28 cellular contexts compared by ENCODE assay signal in genomic region chr6:4660377-4661321, GRCh38.
DNase-seq lines count a peak whose midpoint lies in the region; ATAC-seq and TF ChIP-seq lines count a peak whose summit lies in the region.
"Had no signal": no experiment of that assay in that cellular context is flagged by ENCODE, and none has a peak within 500 bp of the region (broad histone marks: within the 10 kb centered on the region; RNA-seq: fewer than 3 reads in every experiment).

No MANE protein-coding gene starts in this region.

- H3K27me3 Mint-ChIP-seq in neural progenitor cell (ENCODE audit: insufficient read depth, low read depth) (peaks cover 6% of the 10 kb centered on the region), MCF 10A (ENCODE audit: insufficient read depth, unreplicated experiment) (no peaks in the 10 kb centered on the region)

- peaks cover 3% of the 10 kb centered on the region for H3K9me3 Mint-ChIP-seq in neural progenitor cell
- H3K9me3 Mint-ChIP-seq in MCF 10A (ENCODE audit: unreplicated experiment): no peaks in the 10 kb centered on the region
- H3K9me3 Mint-ChIP-seq: activated B cell treated with CpG ODN at 0.5 μM for 24 hours; activated T-cell treated with anti-CD3 and anti-CD28 coated beads, Interleukin-2, amount 50 U/mL, for 24 hours had no signal

- no peaks in the 10 kb centered on the region for H3K36me3 ChIP-seq in gastroesophageal sphincter
- H3K36me3 ChIP-seq in neural progenitor cell: no peaks in the 10 kb centered on the region
- H3K36me3 ChIP-seq in vagina: no peaks in the 10 kb centered on the region
- H3K36me3 ChIP-seq: colonic mucosa, HAP-1, lower lobe of right lung, pancreas, spleen had no signal

- BruUV-seq in MCF 10A (replicated peaks; lab: Mats Ljungman, UMichigan): no TSS peak

- TF ChIP-seq POLR2A in gastroesophageal sphincter (IDR thresholded peaks at IDR 0.05) (no peak), vagina (IDR thresholded peaks at IDR 0.05) (no peak)

- H3F3A ChIP-seq in neural progenitor cell (ENCODE audit: low read depth): peaks cover 11% of the 10 kb centered on the region

- DNase-seq in Right ventricle myocardium superior (peak; percentile 44), right cardiac atrium (no peak), neural progenitor cell (ENCODE audit: low spot score) (no peak), vagina (ENCODE audit: extremely low spot score in 2 of 2) (peak; percentile 58 to 81), NK-92 (lab: John Stamatoyannopoulos, UW; ENCODE audit: unreplicated experiment) (no peak), MCF 10A (ENCODE audit: unreplicated experiment) (no peak)
- DNase-seq: activated B cell treated with CpG ODN at 0.5 μM for 24 hours; activated CD4-positive, alpha-beta T cell treated with anti-CD3 and anti-CD28 coated beads, Interleukin-2, amount 50 U/mL, for 1 hour; activated effector memory CD4-positive, alpha-beta T cell treated with anti-CD3 and anti-CD28 coated beads, Interleukin-2, amount 50 U/mL, for 16 hours; activated T-cell treated with anti-CD3 and anti-CD28 coated beads, Interleukin-2, amount 50 U/mL, for 24 hours; CD4-positive, CD25-positive, alpha-beta regulatory T cell; colonic mucosa; effector memory CD4-positive, alpha-beta T cell; lower lobe of right lung; NCI-H146; NCI-H446; NCI-H748 treated with DMSO at 0.1 percent for 48 hours; pancreas; RPMI8226; spleen; stimulated activated CD4-positive, alpha-beta T cell treated with anti-CD3 and anti-CD28 coated beads, Interleukin-2, amount 100 ng/mL, for 24 hours; stimulated activated naive CD8-positive, alpha-beta T cell treated with anti-CD3 and anti-CD28 coated beads, Interleukin-15, Interleukin-2, amounts not matched to agents 100 U/mL and 50 U/mL, for 24 hours had no signal

- H3K4me3 ChIP-seq in right cardiac atrium (ENCODE audit: low read length): no peak overlapping the region
- H3K4me3 ChIP-seq in gastroesophageal sphincter: peak overlapping the region in 1 of 2 donors; percentile 21
- H3K4me3 ChIP-seq in neural progenitor cell: no peak overlapping the region
- H3K4me3 ChIP-seq in vagina: no peak overlapping the region
- H3K4me3 ChIP-seq: colonic mucosa, HAP-1, lower lobe of right lung, pancreas, spleen had no signal

- no peak overlapping the region for H3K4me2 ChIP-seq in neural progenitor cell

- no peaks in the 10 kb centered on the region for H3K79me2 ChIP-seq in neural progenitor cell (ENCODE audit: low read depth)

- CTCF ChIA-PET in MCF 10A (lab: Yijun Ruan, JAX): interaction anchor here (0.5 kb wide), 1 partner anchor 161 kb away, joined by 3 read pairs; no protein-coding TSS in a partner anchor

- H4K20me1 ChIP-seq in neural progenitor cell (ENCODE audit: low read depth): no peaks in the 10 kb centered on the region

- H2AFZ ChIP-seq in neural progenitor cell (replicated peaks): no peak overlapping the region

- peak; percentile 76 for ATAC-seq in Right ventricle myocardium superior (ENCODE audit: poor library complexity)
- ATAC-seq in right cardiac atrium: no peak
- peak; percentile 37 for ATAC-seq in gastroesophageal sphincter
- ATAC-seq in GM21825 (IDR thresholded peaks at IDR 0.05; ENCODE audit: unreplicated experiment): no peak
- ATAC-seq: lower lobe of right lung; pancreas; stimulated activated naive CD8-positive, alpha-beta T cell treated with anti-CD3 and anti-CD28 coated beads, Interleukin-15, Interleukin-2, amounts not matched to agents 100 U/mL and 50 U/mL, for 24 hours had no signal

- H3K27me3 ChIP-seq in right cardiac atrium (ENCODE audit: control insufficient read depth, insufficient read depth): no peaks in the 10 kb centered on the region
- H3K27me3 ChIP-seq in gastroesophageal sphincter: no peaks in the 10 kb centered on the region
- no peaks in the 10 kb centered on the region for H3K27me3 ChIP-seq in neural progenitor cell
- H3K27me3 ChIP-seq in vagina: no peaks in the 10 kb centered on the region
- H3K27me3 ChIP-seq: colonic mucosa, pancreas, spleen had no signal

- no peak overlapping the region for H3K27ac ChIP-seq in right cardiac atrium (ENCODE audit: low read length)
- H3K27ac ChIP-seq in gastroesophageal sphincter: peak overlapping the region in 2 of 4 donors; percentile 42 to 53
- no peak overlapping the region for H3K27ac ChIP-seq in neural progenitor cell
- no peak overlapping the region for H3K27ac ChIP-seq in vagina
- H3K27ac ChIP-seq: colonic mucosa, epithelial cell of prostate, lower lobe of right lung, pancreas, spleen had no signal

- TF ChIP-seq EP300 in gastroesophageal sphincter (IDR thresholded peaks at IDR 0.05): no peak

- TF ChIP-seq CTCF in gastroesophageal sphincter (IDR thresholded peaks at IDR 0.05) (no peak), neural progenitor cell (IDR thresholded peaks at IDR 0.05) (no peak), vagina (IDR thresholded peaks at IDR 0.05) (no peak), MCF 10A (IDR thresholded peaks at IDR 0.05; ENCODE audit: unreplicated experiment) (no peak)

- 75% methylated on average over 22 of the region's 22 CpGs for WGBS in right cardiac atrium
- WGBS in gastroesophageal sphincter (ENCODE audit: low coverage in 1 of 2), 2 donors: 22% methylated on average over 4 of the region's 22 CpGs; no CpG with 5 or more reads in 1 of the 2 donors

- H3K4me1 ChIP-seq in right cardiac atrium (ENCODE audit: control insufficient read depth, insufficient read depth, low read length): no peaks in the 10 kb centered on the region
- H3K4me1 ChIP-seq in gastroesophageal sphincter: peaks cover 0 to 15% (median 0%) of the 10 kb centered on the region in 3 donors
- peaks cover 7% of the 10 kb centered on the region for H3K4me1 ChIP-seq in neural progenitor cell
- peaks cover 6% of the 10 kb centered on the region for H3K4me1 ChIP-seq in vagina
- H3K4me1 ChIP-seq: colonic mucosa, HAP-1, lower lobe of right lung, pancreas, spleen had no signal

- H3K9me3 ChIP-seq in right cardiac atrium (ENCODE audit: control insufficient read depth, low read length) (no peaks in the 10 kb centered on the region), gastroesophageal sphincter (no peaks in the 10 kb centered on the region), neural progenitor cell (ENCODE audit: low read depth) (no peaks in the 10 kb centered on the region), vagina (no peaks in the 10 kb centered on the region)
- H3K9me3 ChIP-seq: colonic mucosa, HAP-1, lower lobe of right lung, pancreas, spleen had no signal

- POLR2A ChIA-PET in MCF 10A (lab: Yijun Ruan, JAX): no interaction called here

- H3K4me1 Mint-ChIP-seq in neural progenitor cell (no peaks in the 10 kb centered on the region), MCF 10A (ENCODE audit: insufficient read depth, unreplicated experiment) (peaks cover 4% of the 10 kb centered on the region)
- H3K4me1 Mint-ChIP-seq: activated B cell treated with CpG ODN at 0.5 μM for 24 hours; CD4-positive, CD25-positive, alpha-beta regulatory T cell had no signal

- H3K27ac Mint-ChIP-seq in neural progenitor cell (peak overlapping the region; percentile 90), MCF 10A (ENCODE audit: low read depth, unreplicated experiment) (no peak overlapping the region)
- H3K27ac Mint-ChIP-seq: activated B cell treated with CpG ODN at 0.5 μM for 24 hours; activated naive CD8-positive, alpha-beta T cell; activated T-cell treated with anti-CD3 and anti-CD28 coated beads, Interleukin-2, amount 50 U/mL, for 24 hours; CD4-positive, CD25-positive, alpha-beta regulatory T cell; nephron had no signal

- no peak overlapping the region for H3K9ac ChIP-seq in neural progenitor cell

- H3K4me3 Mint-ChIP-seq in neural progenitor cell (no peak overlapping the region), MCF 10A (ENCODE audit: unreplicated experiment) (no peak overlapping the region)
- H3K4me3 Mint-ChIP-seq: activated B cell treated with CpG ODN at 0.5 μM for 24 hours; activated naive CD8-positive, alpha-beta T cell; activated T-cell treated with anti-CD3 and anti-CD28 coated beads, Interleukin-2, amount 50 U/mL, for 24 hours; CD4-positive, CD25-positive, alpha-beta regulatory T cell; nephron had no signal

- H3K36me3 Mint-ChIP-seq in neural progenitor cell (no peaks in the 10 kb centered on the region), MCF 10A (ENCODE audit: insufficient read depth, unreplicated experiment) (no peaks in the 10 kb centered on the region)
- H3K36me3 Mint-ChIP-seq: activated naive CD8-positive, alpha-beta T cell; CD4-positive, CD25-positive, alpha-beta regulatory T cell had no signal

- intact Hi-C loops in Right ventricle myocardium superior (cut with DNase I) (no loop called here), right cardiac atrium (cut with DNase I) (no loop called here), vagina (cut with DNase I) (loop anchor here (10.0 kb wide), 1 partner anchor 114 kb away; the partner anchor contains the start of gene CDYL), MCF 10A (cut with micrococcal nuclease) (no loop called here)

Comparison
In these comparisons a context has a peak if more than half of its experiments do, and no peak if none do; other contexts are left out.
1. ATAC-seq: peak in Right ventricle myocardium superior (single experiment) and gastroesophageal sphincter (single experiment); none in right cardiac atrium (0 of 2) and GM21825 (single experiment).
2. DNase-seq: peak in Right ventricle myocardium superior (single experiment) and vagina (2 of 2); none in right cardiac atrium (0 of 3), neural progenitor cell (single experiment), NK-92 (single experiment) and MCF 10A (single experiment).